ENCODE assay signal across 8 cellular contexts in genomic region chr22:36286096-36286957, GRCh38. TPM values are rescaled to one million over a fixed set of nuclear protein-coding genes. Genes with fewer than 3 reads are reported as not detected.
DNase-seq lines count a peak whose midpoint lies in the region; ATAC-seq and TF ChIP-seq lines count a peak whose summit lies in the region.

No MANE protein-coding gene starts in this region.

- no peaks in the 10 kb centered on the region for H3K9me3 ChIP-seq in DND-41 (ENCODE audit: insufficient read depth, low read length, severe bottlenecking)
- H3K9me3 ChIP-seq in upper lobe of right lung = no peaks in the 10 kb centered on the region

- peaks cover 15% of the 10 kb centered on the region for H3K4me1 Mint-ChIP-seq in activated naive CD8-positive, alpha-beta T cell treated with anti-CD3 and anti-CD28 coated beads for 36 hours

- TF ChIP-seq CTCF in DND-41 (IDR thresholded peaks at IDR 0.05; ENCODE audit: borderline replicate concordance, extremely low read depth, low read length, poor library complexity, severe bottlenecking) (peak; percentile 98), upper lobe of right lung (IDR thresholded peaks at IDR 0.05) (peak; percentile 94)

- no peak overlapping the region for H3K27ac ChIP-seq in DND-41 (ENCODE audit: low read length)
- H3K27ac ChIP-seq in upper lobe of right lung = peak overlapping the region; percentile 51

- H3K4me3 Mint-ChIP-seq in activated naive CD8-positive, alpha-beta T cell treated with anti-CD3 and anti-CD28 coated beads for 36 hours = no peak overlapping the region

- H3K9ac ChIP-seq in DND-41 (ENCODE audit: low read depth, low read length) = no peak overlapping the region

- H3K36me3 ChIP-seq in DND-41 (ENCODE audit: insufficient read depth, low read length) (peaks cover 82% of the 10 kb centered on the region), upper lobe of right lung (peaks cover 87% of the 10 kb centered on the region)

- ATAC-seq in DND-41 (ENCODE audit: insufficient read depth, low read depth) (peak; percentile 95), SK-N-SH treated with all-trans-retinoic acid at 6 μM for 48 hours (peak; percentile 81), upper lobe of right lung (peak; percentile 87), HG03378 (IDR thresholded peaks at IDR 0.05; ENCODE audit: unreplicated experiment) (no peak)

- H4K20me1 ChIP-seq in DND-41 (ENCODE audit: insufficient read depth, low read length) = no peaks in the 10 kb centered on the region; the same call in 1 of the 2 replicates

- DNase-seq in DND-41 (peak; percentile 76), Kasumi-1 (lab: John Stamatoyannopoulos, UW) (peak; percentile 72 to 83), head of caudate nucleus (peak; percentile 49 to 89 (median 78)), posterior cingulate gyrus (peak; percentile 71 to 98 (median 82)), upper lobe of right lung (peak; percentile 87)
- DNase-seq in activated naive CD8-positive, alpha-beta T cell treated with anti-CD3 and anti-CD28 coated beads for 36 hours = peak; percentile 77

- H3K36me3 Mint-ChIP-seq in activated naive CD8-positive, alpha-beta T cell treated with anti-CD3 and anti-CD28 coated beads for 36 hours = peaks cover 52% of the 10 kb centered on the region

- H3K9me3 Mint-ChIP-seq in activated naive CD8-positive, alpha-beta T cell treated with anti-CD3 and anti-CD28 coated beads for 36 hours = no peaks in the 10 kb centered on the region

- peak overlapping the region; percentile 78 for H3K27ac Mint-ChIP-seq in activated naive CD8-positive, alpha-beta T cell treated with anti-CD3 and anti-CD28 coated beads for 36 hours

- no peaks in the 10 kb centered on the region for H3K27me3 ChIP-seq in DND-41 (ENCODE audit: insufficient read depth, low read length, poor library complexity)
- no peaks in the 10 kb centered on the region for H3K27me3 ChIP-seq in upper lobe of right lung

- intact Hi-C loops in head of caudate nucleus (cut with DNase I) = loop anchor here (10.0 kb wide), 1 partner anchor 52 kb away; the partner anchor contains the start of gene APOL2
- intact Hi-C loops in posterior cingulate gyrus (cut with DNase I) = loop anchor here (2.0 kb wide), 1 partner anchor 142 kb away; no protein-coding TSS in a partner anchor
- intact Hi-C loops in upper lobe of right lung (cut with DNase I) = no loop called here

- no peaks in the 10 kb centered on the region for H3K79me2 ChIP-seq in DND-41 (ENCODE audit: insufficient read depth, low read length)

- H2AFZ ChIP-seq in DND-41 (ENCODE audit: low read depth, low read length) = no peak overlapping the region

- H3K4me3 ChIP-seq in DND-41 (ENCODE audit: low read depth in 1 of 2, low read length in 2 of 2) (no peak overlapping the region), upper lobe of right lung (no peak overlapping the region)

- H3K4me2 ChIP-seq in DND-41 (ENCODE audit: insufficient read depth, low read length) = no peak overlapping the region

- H3K4me1 ChIP-seq in DND-41 (ENCODE audit: insufficient read depth, low read length) (no peaks in the 10 kb centered on the region), upper lobe of right lung (peaks cover 19% of the 10 kb centered on the region)

- H3K27me3 Mint-ChIP-seq in activated naive CD8-positive, alpha-beta T cell treated with anti-CD3 and anti-CD28 coated beads for 36 hours = no peaks in the 10 kb centered on the region

TF ChIP-seq in SK-N-SH treated with all-trans-retinoic acid at 6 μM for 48 hours, 23 proteins besides CTCF, POLR2A, EP300 and RAD21 (continues in another document):
- TF ChIP-seq CSRNP3 (CRISPR knock-in tag; IDR thresholded peaks at IDR 0.05) = no peak
- TF ChIP-seq CREB5 (CRISPR knock-in tag; IDR thresholded peaks at IDR 0.05; ENCODE audit: low read depth) = no peak
- no peak for TF ChIP-seq ZC3H10 (CRISPR knock-in tag; IDR thresholded peaks at IDR 0.05)
- TF ChIP-seq GLIS3 (CRISPR knock-in tag; IDR thresholded peaks at IDR 0.05) = no peak
- TF ChIP-seq SNAI2 (CRISPR knock-in tag; IDR thresholded peaks at IDR 0.05) = no peak
- no peak for TF ChIP-seq OSR1 (CRISPR knock-in tag; IDR thresholded peaks at IDR 0.05)
- no peak for TF ChIP-seq CSDC2 (CRISPR knock-in tag; IDR thresholded peaks at IDR 0.05)
- TF ChIP-seq ZFP30 (CRISPR knock-in tag; IDR thresholded peaks at IDR 0.05) = no peak
- TF ChIP-seq ISL1 (CRISPR knock-in tag; IDR thresholded peaks at IDR 0.05) = no peak
- no peak for TF ChIP-seq RARB (CRISPR knock-in tag; IDR thresholded peaks at IDR 0.05)
- no peak for TF ChIP-seq ARNTL (CRISPR knock-in tag; IDR thresholded peaks at IDR 0.05; ENCODE audit: borderline replicate concordance, low read depth)
- no peak for TF ChIP-seq ESRRG (CRISPR knock-in tag; IDR thresholded peaks at IDR 0.05)
- no peak for TF ChIP-seq TSHZ2 (CRISPR knock-in tag; IDR thresholded peaks at IDR 0.05)
- TF ChIP-seq ZNF8 (CRISPR knock-in tag; IDR thresholded peaks at IDR 0.05) = no peak
- no peak for TF ChIP-seq TOX (CRISPR knock-in tag; IDR thresholded peaks at IDR 0.05; ENCODE audit: borderline replicate concordance)
- no peak for TF ChIP-seq BACH2 (CRISPR knock-in tag; IDR thresholded peaks at IDR 0.05; ENCODE audit: borderline replicate concordance)
- no peak for TF ChIP-seq POU6F1 (CRISPR knock-in tag; IDR thresholded peaks at IDR 0.05; ENCODE audit: borderline replicate concordance, low read depth)
- no peak for TF ChIP-seq ZFP3 (CRISPR knock-in tag; IDR thresholded peaks at IDR 0.05)

RNA-seq across cellular contexts. Expression of gene APOL1, which starts 33.4 kb away (rescaled TPM):
- 10 to 100 TPM; 17.6 to 19.3 TPM for total RNA-seq in activated naive CD8-positive, alpha-beta T cell treated with anti-CD3 and anti-CD28 coated beads for 36 hours
- 92.8 TPM for total RNA-seq in upper lobe of right lung

RNA-seq across cellular contexts. Expression of gene APOL2, which starts 47.0 kb away (rescaled TPM):
- 10 to 100 TPM; 54.3 to 57.0 TPM for total RNA-seq in activated naive CD8-positive, alpha-beta T cell treated with anti-CD3 and anti-CD28 coated beads for 36 hours
- total RNA-seq in upper lobe of right lung = 51.6 TPM
